Comparison of ENCODE assay signal across 8 cellular contexts in genomic region chr17:74008196-74008595, GRCh38.
A peak's percentile ranks its signal among the peaks of the same experiment; 100 is the strongest.
DNase-seq lines count a peak whose midpoint lies in the region; ATAC-seq and TF ChIP-seq lines count a peak whose summit lies in the region.

No MANE protein-coding gene starts in this region.

- H3K4me2 ChIP-seq in BLaER1 treated with 17β-estradiol and CSF1 and Interleukin-3, amounts not matched to agents 10 nM and 100 nM: peak overlapping the region; percentile 41 to 97 (median 66); a peak in 21 of 22 replicates
- H3K4me2 ChIP-seq in GM23248 (ENCODE audit: unreplicated experiment) (no peak overlapping the region), neuronal stem cell (ENCODE audit: insufficient read depth, low read length, poor library complexity, severe bottlenecking) (no peak overlapping the region)

- no peaks in the 10 kb centered on the region for H3K9me3 ChIP-seq in BLaER1 treated with 17β-estradiol and CSF1 and Interleukin-3, amounts not matched to agents 10 nM and 100 nM (replicated peaks in 1 of 11)
- H3K9me3 ChIP-seq in GM23248 (ENCODE audit: low read depth) (no peaks in the 10 kb centered on the region), neuronal stem cell (replicated peaks in 1 of 2; ENCODE audit: control insufficient read depth in 2 of 2, insufficient read depth in 1 of 2, low read depth in 1 of 2, low read length in 2 of 2) (no peaks in the 10 kb centered on the region)

- H4K8ac ChIP-seq in neuronal stem cell (ENCODE audit: low read depth, low read length): no peak overlapping the region

- no peaks in the 10 kb centered on the region for H3K9me2 ChIP-seq in GM23248 (ENCODE audit: insufficient read depth)

- H3K4me1 ChIP-seq in BLaER1 treated with 17β-estradiol and CSF1 and Interleukin-3, amounts not matched to agents 10 nM and 100 nM: peaks cover 32 to 80% (median 74%) of the 10 kb centered on the region in 10 experiments
- H3K4me1 ChIP-seq in GM23248 (ENCODE audit: insufficient read depth) (no peaks in the 10 kb centered on the region), foreskin keratinocyte (no peaks in the 10 kb centered on the region), neuronal stem cell (ENCODE audit: control insufficient read depth in 2 of 2, insufficient read depth in 1 of 2, low read depth in 1 of 2, low read length in 2 of 2) (peaks cover 0 to 25% of the 10 kb centered on the region in 2 donors)

- no peak overlapping the region for H2BK15ac ChIP-seq in neuronal stem cell (ENCODE audit: low read length)

- H3K4me3 ChIP-seq in BLaER1 treated with 17β-estradiol and CSF1 and Interleukin-3, amounts not matched to agents 10 nM and 100 nM: no peak overlapping the region
- no peak overlapping the region for H3K4me3 ChIP-seq in GM23248
- H3K4me3 ChIP-seq in neuronal stem cell (ENCODE audit: low read length in 2 of 2): no peak overlapping the region

- peak; percentile 11 for DNase-seq in GM23248
- DNase-seq in SHP77 treated with DMSO at 0.1 percent for 48 hours (lab: John Stamatoyannopoulos, UW): peak; percentile 80
- DNase-seq in iPS DF 19.7 (ENCODE audit: low read depth, low spot score): peak; percentile 45
- no peak for DNase-seq in activated CD4-positive, CD25-positive, alpha-beta regulatory T cell (lab: John Stamatoyannopoulos, UW)
- DNase-seq in foreskin keratinocyte: no peak
- no peak for DNase-seq in neuronal stem cell (ENCODE audit: low spot score)
- no peak for DNase-seq in mesenteric fat pad (ENCODE audit: low spot score)

- no peaks in the 10 kb centered on the region for H3K79me1 ChIP-seq in neuronal stem cell (ENCODE audit: low read depth, low read length)

- no peaks in the 10 kb centered on the region for H3K79me2 ChIP-seq in GM23248 (ENCODE audit: insufficient read depth)

- no peak overlapping the region for H3K4ac ChIP-seq in neuronal stem cell (ENCODE audit: low read length)

- no peak overlapping the region for H2BK120ac ChIP-seq in neuronal stem cell (ENCODE audit: low read depth, low read length)

- no peaks in the 10 kb centered on the region for H3K36me3 ChIP-seq in BLaER1 treated with 17β-estradiol and CSF1 and Interleukin-3, amounts not matched to agents 10 nM and 100 nM
- H3K36me3 ChIP-seq in GM23248 (ENCODE audit: low read depth): no peaks in the 10 kb centered on the region
- no peaks in the 10 kb centered on the region for H3K36me3 ChIP-seq in neuronal stem cell (replicated peaks in 1 of 2; ENCODE audit: control insufficient read depth in 2 of 2, insufficient read depth in 2 of 2, low read length in 2 of 2)

- in situ Hi-C loops in GM23248 (cut with MboI): no loop called here

- no peak overlapping the region for H3K23ac ChIP-seq in neuronal stem cell (ENCODE audit: low read depth, low read length, poor library complexity)

- WGBS in GM23248 (ENCODE audit: low coverage in 1 of 2, low lambda C conversion rate in 2 of 2, missing lambda C conversion rate in 2 of 2), 2 experiments: 59 to 60% methylated on average over 10 of the region's 10 CpGs
- no CpG with 5 or more reads among the region's 10 CpGs for WGBS in neuronal stem cell (ENCODE audit: extremely low coverage in 2 of 2, insufficient read length in 2 of 2, insufficient replicate concordance in 1 of 2), 2 donors

- H2BK5ac ChIP-seq in neuronal stem cell (ENCODE audit: low read length): no peak overlapping the region

- H3K18ac ChIP-seq in neuronal stem cell (ENCODE audit: low read length): no peak overlapping the region

- H2AK5ac ChIP-seq in neuronal stem cell (ENCODE audit: low read depth, low read length): no peak overlapping the region

- no peak overlapping the region for H3K14ac ChIP-seq in neuronal stem cell (ENCODE audit: low read length)

- no peaks in the 10 kb centered on the region for H3F3A ChIP-seq in GM23248 (ENCODE audit: insufficient read depth)

- no peaks in the 10 kb centered on the region for H3K27me3 ChIP-seq in BLaER1 treated with 17β-estradiol and CSF1 and Interleukin-3, amounts not matched to agents 10 nM and 100 nM
- H3K27me3 ChIP-seq in GM23248 (replicated peaks; ENCODE audit: insufficient read depth) (peaks cover 4% of the 10 kb centered on the region), foreskin keratinocyte (no peaks in the 10 kb centered on the region), neuronal stem cell (ENCODE audit: control insufficient read depth in 3 of 3, insufficient read depth in 3 of 3, low read depth in 1 of 3, low read length in 3 of 3) (peaks cover 0 to 8% (median 0%) of the 10 kb centered on the region in 3 experiments)

- H3K9ac ChIP-seq in BLaER1 treated with 17β-estradiol and CSF1 and Interleukin-3, amounts not matched to agents 10 nM and 100 nM: peak overlapping the region in 1 of 11 experiments; percentile 10; a peak in 1 of 22 replicates
- H3K9ac ChIP-seq in GM23248: no peak overlapping the region
- H3K9ac ChIP-seq in neuronal stem cell (ENCODE audit: low read depth, low read length, poor library complexity): no peak overlapping the region

- H2AFZ ChIP-seq in GM23248: no peak overlapping the region
- no peak overlapping the region for H2AFZ ChIP-seq in neuronal stem cell (ENCODE audit: low read length)

- no peak overlapping the region for H2BK12ac ChIP-seq in neuronal stem cell (ENCODE audit: low read length)

- TF ChIP-seq CTCF in foreskin keratinocyte (conservative IDR thresholded peaks at IDR 0.05): no peak

- H3K27ac ChIP-seq in BLaER1 treated with 17β-estradiol and CSF1 and Interleukin-3, amounts not matched to agents 10 nM and 100 nM: peak overlapping the region in 5 of 11 experiments; percentile 5 to 96 (median 23); a peak in 6 of 22 replicates
- H3K27ac ChIP-seq in GM23248: no peak overlapping the region
- H3K27ac ChIP-seq in foreskin keratinocyte: no peak overlapping the region
- no peak overlapping the region for H3K27ac ChIP-seq in neuronal stem cell (replicated peaks; ENCODE audit: low read length)

- no peaks in the 10 kb centered on the region for H4K20me1 ChIP-seq in BLaER1 treated with 17β-estradiol and CSF1 and Interleukin-3, amounts not matched to agents 10 nM and 100 nM
- no peaks in the 10 kb centered on the region for H4K20me1 ChIP-seq in GM23248 (ENCODE audit: insufficient read depth)

- ATAC-seq in foreskin keratinocyte: no peak

- H4K91ac ChIP-seq in neuronal stem cell (ENCODE audit: low read depth, low read length, poor library complexity): no peak overlapping the region

Comparison
In these comparisons a context has a peak if more than half of its experiments do, and no peak if none do; other contexts are left out.
1. H3K4me2 ChIP-seq: peak in BLaER1 treated with 17β-estradiol and CSF1 and Interleukin-3, amounts not matched to agents 10 nM and 100 nM (11 of 11); none in GM23248 (single experiment) and neuronal stem cell (single experiment).
2. DNase-seq: peak in GM23248 (single experiment), SHP77 treated with DMSO at 0.1 percent for 48 hours (single experiment) and iPS DF 19.7 (single experiment); none in activated CD4-positive, CD25-positive, alpha-beta regulatory T cell (0 of 4), foreskin keratinocyte (0 of 2), neuronal stem cell (single experiment) and mesenteric fat pad (single experiment).